In genomic region chr10:62381385-62382102, GRCh38 we compare ENCODE assay signal across 22 cellular contexts. TPM values are rescaled to one million over a fixed set of nuclear protein-coding genes. Genes with fewer than 3 reads are reported as not detected.
DNase-seq lines count a peak whose midpoint lies in the region; ATAC-seq and TF ChIP-seq lines count a peak whose summit lies in the region.
"Had no signal": no experiment of that assay in that cellular context is flagged by ENCODE, and none has a peak within 500 bp of the region (broad histone marks: within the 10 kb centered on the region; RNA-seq: fewer than 3 reads in every experiment).

No MANE protein-coding gene starts in this region.

- H3K27ac ChIP-seq in foreskin keratinocyte (peak overlapping the region; percentile 91), brain microvascular endothelial cell (no peak overlapping the region)
- H3K27ac ChIP-seq: psoas muscle, testis had no signal

- DNase-seq in Daoy (ENCODE audit: low read depth) (peak; percentile 10), M059J (ENCODE audit: low read depth) (peak; percentile 45), foreskin keratinocyte (peak in 1 of 2 donors; percentile 33), putamen (ENCODE audit: low spot score) (peak; percentile 83), brain microvascular endothelial cell (no peak), NCI-H446 (lab: John Stamatoyannopoulos, UW) (no peak)
- no peak for DNase-seq in activated naive CD4-positive, alpha-beta T cell (lab: John Stamatoyannopoulos, UW)
- DNase-seq: activated CD4-positive, alpha-beta T cell treated with anti-CD3 and anti-CD28 coated beads for 36 hours; CD8-positive, alpha-beta T cell; central memory CD4-positive, alpha-beta T cell; DMS79; effector memory CD8-positive, alpha-beta T cell; HCEC 1CT; kidney; NCI-H2081; NK-92 treated with Interleukin-12 subunit alpha and Interleukin-12 subunit beta, amount 100 ng/mL, for 24 hours; psoas muscle; RPMI8226; stimulated activated CD4-positive, alpha-beta T cell treated with anti-CD3 and anti-CD28 coated beads, Interleukin-15, amount 100 ng/mL, for 24 hours; testis had no signal

- H3K4me1 ChIP-seq in foreskin keratinocyte = peaks cover 56% of the 10 kb centered on the region
- H3K4me1 ChIP-seq: psoas muscle, testis had no signal

- no peaks in the 10 kb centered on the region for H3K36me3 ChIP-seq in brain microvascular endothelial cell (replicated peaks)

- in situ Hi-C loops in brain microvascular endothelial cell (cut with HindIII; ENCODE audit: low pct_ligation_motif_present, low sequenced_read_pairs) = no loop called here

- no peaks in the 10 kb centered on the region for H3K27me3 ChIP-seq in foreskin keratinocyte
- no peaks in the 10 kb centered on the region for H3K27me3 ChIP-seq in brain microvascular endothelial cell (replicated peaks)
- H3K27me3 ChIP-seq: testis had no signal

- TF ChIP-seq CTCF in foreskin keratinocyte (conservative IDR thresholded peaks at IDR 0.05) (no peak), brain microvascular endothelial cell (IDR thresholded peaks at IDR 0.05; ENCODE audit: low read depth, low read length, missing control alignments) (no peak)

- ATAC-seq in foreskin keratinocyte = no peak
- no peak for ATAC-seq in GM18870 (IDR thresholded peaks at IDR 0.05; ENCODE audit: unreplicated experiment)
- ATAC-seq: activated CD4-positive, alpha-beta T cell treated with anti-CD3 and anti-CD28 coated beads for 36 hours; CD8-positive, alpha-beta T cell; effector memory CD8-positive, alpha-beta T cell; psoas muscle had no signal

- no peak overlapping the region for H3K4me3 ChIP-seq in brain microvascular endothelial cell (ENCODE audit: low read depth, low read length)
- H3K4me3 ChIP-seq: psoas muscle, testis had no signal

RNA-seq across cellular contexts. Expression of gene ZNF365, which starts 7.4 kb away (rescaled TPM):
- total RNA-seq in Daoy (2014; rRNA removed; shearing (Covaris generic)) = 1.8 and 2.4 TPM in 2 replicates
- 2.9 and 3.2 TPM in 2 replicates for total RNA-seq in M059J (2014; rRNA removed; shearing (Covaris generic))
- 6.0 and 8.1 TPM in 2 replicates for total RNA-seq in foreskin keratinocyte
- polyA plus RNA-seq in foreskin keratinocyte = 2.8 and 3.6 TPM in 2 replicates
- total RNA-seq: activated T-helper 2 cell treated with anti-CD3 and anti-CD28 coated beads, Interferon-gamma antibody, Interleukin-2, Interleukin-4, amounts not matched to agents 10 μg/mL and 5 μg/mL and 100 μg/mL, durations not matched to agents 14 hours and 24 hours and 36 hours had no signal

Comparison
In these comparisons a context has a peak if more than half of its experiments do, and no peak if none do; other contexts are left out.
1. DNase-seq: peak in Daoy (single experiment), M059J (single experiment) and putamen (single experiment); none in brain microvascular endothelial cell (single experiment), activated naive CD4-positive, alpha-beta T cell (0 of 4) and NCI-H446 (0 of 2).